8 cellular contexts compared by ENCODE assay signal in genomic region chr6:139369568-139370046, GRCh38. TPM values are rescaled to one million over a fixed set of nuclear protein-coding genes. Genes with fewer than 3 reads are reported as not detected.
A peak's percentile ranks its signal among the peaks of the same experiment; 100 is the strongest.
DNase-seq lines count a peak whose midpoint lies in the region; ATAC-seq and TF ChIP-seq lines count a peak whose summit lies in the region.

No MANE protein-coding gene starts in this region.

- H3K27me3 Mint-ChIP-seq in activated CD4-positive, alpha-beta T cell treated with anti-CD3 and anti-CD28 coated beads, Interleukin-2, amount 10 ng/mL, durations not matched to agents 24 days and 14 days: peaks cover 4% of the 10 kb centered on the region
- peaks cover 11% of the 10 kb centered on the region for H3K27me3 Mint-ChIP-seq in endothelial cell (ENCODE audit: unreplicated experiment)
- peaks cover 5% of the 10 kb centered on the region for H3K27me3 Mint-ChIP-seq in nephron progenitor cell (ENCODE audit: low read depth, poor library complexity)

- peaks cover 32% of the 10 kb centered on the region for H3K36me3 Mint-ChIP-seq in activated CD4-positive, alpha-beta T cell treated with anti-CD3 and anti-CD28 coated beads, Interleukin-2, amount 10 ng/mL, durations not matched to agents 24 days and 14 days (ENCODE audit: low read depth)
- H3K36me3 Mint-ChIP-seq in endothelial cell (ENCODE audit: low read depth, unreplicated experiment) (peaks cover 23% of the 10 kb centered on the region), nephron progenitor cell (ENCODE audit: low read depth) (peaks cover 40% of the 10 kb centered on the region)

- ATAC-seq in GM21737 (IDR thresholded peaks at IDR 0.05; ENCODE audit: unreplicated experiment): no peak

- H3K9me3 Mint-ChIP-seq in activated CD4-positive, alpha-beta T cell treated with anti-CD3 and anti-CD28 coated beads, Interleukin-2, amount 10 ng/mL, durations not matched to agents 24 days and 14 days: no peaks in the 10 kb centered on the region
- H3K9me3 Mint-ChIP-seq in endothelial cell (ENCODE audit: unreplicated experiment) (no peaks in the 10 kb centered on the region), nephron progenitor cell (no peaks in the 10 kb centered on the region)

- TF ChIP-seq CTCF in endothelial cell (IDR thresholded peaks at IDR 0.05; ENCODE audit: unreplicated experiment) (peak; percentile 87), nephron progenitor cell (IDR thresholded peaks at IDR 0.05) (peak; percentile 70)

- H3K4me3 Mint-ChIP-seq in activated CD4-positive, alpha-beta T cell treated with anti-CD3 and anti-CD28 coated beads, Interleukin-2, amount 10 ng/mL, durations not matched to agents 24 days and 14 days: no peak overlapping the region
- peak overlapping the region; percentile 37 for H3K4me3 Mint-ChIP-seq in endothelial cell (ENCODE audit: unreplicated experiment)
- peak overlapping the region; percentile 96 for H3K4me3 Mint-ChIP-seq in nephron progenitor cell

- DNase-seq in activated CD4-positive, alpha-beta T cell treated with anti-CD3 and anti-CD28 coated beads, Interleukin-2, amount 10 ng/mL, durations not matched to agents 24 days and 14 days: peak; percentile 71
- DNase-seq in activated CD4-positive, alpha-beta T cell treated with anti-CD3 and anti-CD28 coated beads, Interleukin-2, amount 50 U/mL, for 48 hours: no peak
- DNase-seq in M059J (ENCODE audit: low read depth): peak; percentile 80
- peak; percentile 27 for DNase-seq in SKM-1 (lab: John Stamatoyannopoulos, UW; ENCODE audit: unreplicated experiment)
- DNase-seq in endothelial cell (ENCODE audit: low spot score): no peak
- peak; percentile 25 for DNase-seq in nephron progenitor cell
- DNase-seq in HK-2 (ENCODE audit: unreplicated experiment): no peak

- no peak overlapping the region for H3K27ac Mint-ChIP-seq in activated CD4-positive, alpha-beta T cell treated with anti-CD3 and anti-CD28 coated beads, Interleukin-2, amount 10 ng/mL, durations not matched to agents 24 days and 14 days
- H3K27ac Mint-ChIP-seq in endothelial cell (ENCODE audit: unreplicated experiment) (no peak overlapping the region), nephron progenitor cell (peak overlapping the region; percentile 64)

- peaks cover 33% of the 10 kb centered on the region for H3K4me1 Mint-ChIP-seq in activated CD4-positive, alpha-beta T cell treated with anti-CD3 and anti-CD28 coated beads, Interleukin-2, amount 10 ng/mL, durations not matched to agents 24 days and 14 days
- H3K4me1 Mint-ChIP-seq in endothelial cell (ENCODE audit: unreplicated experiment) (peaks cover 64% of the 10 kb centered on the region), nephron progenitor cell (peaks cover 56% of the 10 kb centered on the region)

- intact Hi-C loops in activated CD4-positive, alpha-beta T cell treated with anti-CD3 and anti-CD28 coated beads, Interleukin-2, amount 10 ng/mL, durations not matched to agents 24 days and 14 days (cut with micrococcal nuclease): loop anchor here (2.0 to 10.0 kb wide), 4 partner anchors 233 to 1551 kb away; no protein-coding TSS in a partner anchor

RNA-seq across cellular contexts. Expression of gene CITED2, which starts 4.8 kb away (rescaled TPM):
- total RNA-seq in activated CD4-positive, alpha-beta T cell treated with anti-CD3 and anti-CD28 coated beads, Interleukin-2, amount 10 ng/mL, durations not matched to agents 24 days and 14 days: 49.0 and 56.0 TPM in 2 replicates
- 273 and 282 TPM in 2 replicates for total RNA-seq in M059J (2014; rRNA removed; shearing (Covaris generic))
- total RNA-seq in endothelial cell (ENCODE audit: unreplicated experiment): 72.4 TPM

Comparison
In these comparisons a context has a peak if more than half of its experiments do, and no peak if none do; other contexts are left out.
1. DNase-seq: peak in activated CD4-positive, alpha-beta T cell treated with anti-CD3 and anti-CD28 coated beads, Interleukin-2, amount 10 ng/mL, durations not matched to agents 24 days and 14 days (single experiment), M059J (single experiment), SKM-1 (single experiment) and nephron progenitor cell (single experiment); none in activated CD4-positive, alpha-beta T cell treated with anti-CD3 and anti-CD28 coated beads, Interleukin-2, amount 50 U/mL, for 48 hours (0 of 2), endothelial cell (single experiment) and HK-2 (single experiment).